In genomic region chr22:47210112-47210657, GRCh38 we compare ENCODE assay signal across 23 cellular contexts.
DNase-seq lines count a peak whose midpoint lies in the region; ATAC-seq, FAIRE-seq and TF ChIP-seq lines count a peak whose summit lies in the region.
"Had no signal": no experiment of that assay in that cellular context is flagged by ENCODE, and none has a peak within 500 bp of the region (broad histone marks: within the 10 kb centered on the region; RNA-seq: fewer than 3 reads in every experiment).

No MANE protein-coding gene starts in this region.

- H2AFZ ChIP-seq in osteoblast (ENCODE audit: low read length) = no peak overlapping the region
- H2AFZ ChIP-seq: GM23338, PC-9 had no signal

- H3K27me3 ChIP-seq in right atrium auricular region (no peaks in the 10 kb centered on the region), osteoblast (ENCODE audit: insufficient read depth, low read length) (no peaks in the 10 kb centered on the region), testis (no peaks in the 10 kb centered on the region), upper lobe of left lung (no peaks in the 10 kb centered on the region)
- H3K27me3 ChIP-seq: BLaER1 had no signal

- H4K20me1 ChIP-seq in osteoblast (ENCODE audit: insufficient read depth, low read length) = no peaks in the 10 kb centered on the region
- H4K20me1 ChIP-seq: BLaER1 had no signal

- no peaks in the 10 kb centered on the region for H3K4me1 ChIP-seq in right atrium auricular region
- no peaks in the 10 kb centered on the region for H3K4me1 ChIP-seq in kidney (ENCODE audit: control insufficient read depth in 1 of 2, insufficient read depth in 1 of 2, low read depth in 1 of 2, low read length in 2 of 2)
- H3K4me1 ChIP-seq in osteoblast (ENCODE audit: insufficient read depth, low read length) = no peaks in the 10 kb centered on the region
- H3K4me1 ChIP-seq in testis = no peaks in the 10 kb centered on the region
- H3K4me1 ChIP-seq in upper lobe of left lung = no peaks in the 10 kb centered on the region
- H3K4me1 ChIP-seq: BLaER1, HAP-1 had no signal

- no peak overlapping the region for H3K27ac ChIP-seq in right atrium auricular region
- no peak overlapping the region for H3K27ac ChIP-seq in kidney (ENCODE audit: low read depth in 2 of 2, low read length in 2 of 2)
- no peak overlapping the region for H3K27ac ChIP-seq in osteoblast (ENCODE audit: low read depth, low read length)
- H3K27ac ChIP-seq in testis = no peak overlapping the region
- H3K27ac ChIP-seq in upper lobe of left lung = no peak overlapping the region
- H3K27ac ChIP-seq: BLaER1, PC-9 had no signal

- no peak overlapping the region for H3K9ac ChIP-seq in kidney (ENCODE audit: low read length in 2 of 2)
- H3K9ac ChIP-seq: BLaER1 had no signal

- ATAC-seq in left cardiac atrium (no peak), HG02571 (IDR thresholded peaks at IDR 0.05; ENCODE audit: unreplicated experiment) (no peak), upper lobe of left lung (ENCODE audit: low FRiP score in 2 of 2) (no peak)
- ATAC-seq: GM23338 had no signal

- H3K36me3 ChIP-seq in right atrium auricular region (no peaks in the 10 kb centered on the region), kidney (ENCODE audit: control insufficient read depth in 1 of 2, insufficient read depth in 2 of 2, low read length in 2 of 2) (no peaks in the 10 kb centered on the region), osteoblast (ENCODE audit: insufficient read depth, low read length) (no peaks in the 10 kb centered on the region), testis (ENCODE audit: low read depth, missing control alignments) (no peaks in the 10 kb centered on the region), upper lobe of left lung (no peaks in the 10 kb centered on the region)
- H3K36me3 ChIP-seq: BLaER1, HAP-1 had no signal

- TF ChIP-seq EP300 in upper lobe of left lung (IDR thresholded peaks at IDR 0.05) = no peak

- H3K4me2 ChIP-seq in osteoblast (ENCODE audit: insufficient read depth, low read length) = no peak overlapping the region
- H3K4me2 ChIP-seq: BLaER1, GM23338, PC-9 had no signal

- H3K79me2 ChIP-seq in osteoblast (ENCODE audit: insufficient read depth, low read length) = no peaks in the 10 kb centered on the region

- H3K4me3 ChIP-seq in right atrium auricular region (no peak overlapping the region), kidney (ENCODE audit: low read length in 2 of 2) (no peak overlapping the region), osteoblast (ENCODE audit: insufficient read depth, low read length) (no peak overlapping the region), testis (no peak overlapping the region), upper lobe of left lung (no peak overlapping the region)
- H3K4me3 ChIP-seq: BLaER1, GM23338, HAP-1, PC-9 had no signal

- DNase-seq in right atrium auricular region (ENCODE audit: low spot score) = peak; percentile 18
- no peak for DNase-seq in left cardiac atrium
- peak; percentile 51 for DNase-seq in kidney
- DNase-seq in osteoblast (ENCODE audit: insufficient read length, low spot score, missing footprints) = peak; percentile 50
- DNase-seq in testis = peak; percentile 8
- DNase-seq in GM12892 (ENCODE audit: insufficient read length) = no peak
- no peak for DNase-seq in upper lobe of left lung
- DNase-seq: COR-L47, DMS79, KG1, NCI-H1092, NCI-H1436 treated with DMSO at 0.1 percent for 48 hours, NCI-H2029, NCI-H2227 treated with DMSO at 0.1 percent for 48 hours, NCI-H510A treated with DMSO at 0.1 percent for 48 hours, NCI-H748 treated with DMSO at 0.1 percent for 48 hours, PC-9, RPMI8226, SHP77 had no signal

- TF ChIP-seq POLR2A in testis (IDR thresholded peaks at IDR 0.05) (no peak), GM12892 (IDR thresholded peaks at IDR 0.05; ENCODE audit: low read depth, low read length) (no peak), upper lobe of left lung (IDR thresholded peaks at IDR 0.05) (no peak)

- FAIRE-seq in kidney (lab: Jason Lieb, UNC) (no peak), GM12892 (lab: Jason Lieb, UNC) (no peak)

- no peaks in the 10 kb centered on the region for H3K9me3 ChIP-seq in right atrium auricular region
- no peaks in the 10 kb centered on the region for H3K9me3 ChIP-seq in kidney (ENCODE audit: control insufficient read depth in 1 of 2, low read length in 2 of 2)
- no peaks in the 10 kb centered on the region for H3K9me3 ChIP-seq in osteoblast (ENCODE audit: low read depth, low read length)
- no peaks in the 10 kb centered on the region for H3K9me3 ChIP-seq in testis
- no peaks in the 10 kb centered on the region for H3K9me3 ChIP-seq in upper lobe of left lung
- H3K9me3 ChIP-seq: BLaER1, HAP-1 had no signal

- intact Hi-C loops in left cardiac atrium (cut with DNase I) = no loop called here
- intact Hi-C loops in kidney (cut with DNase I) = no loop called here
- intact Hi-C loops in testis (cut with DNase I; ENCODE audit: low total_unique reads) = no loop called here

- TF ChIP-seq CTCF in right atrium auricular region (IDR thresholded peaks at IDR 0.05) (no peak), kidney (IDR thresholded peaks at IDR 0.05; ENCODE audit: borderline replicate concordance, extremely low read depth, insufficient read depth) (no peak), osteoblast (IDR thresholded peaks at IDR 0.05; ENCODE audit: extremely low read depth, low read depth, low read length) (no peak), testis (IDR thresholded peaks at IDR 0.05) (no peak), upper lobe of left lung (IDR thresholded peaks at IDR 0.05) (no peak)

- 88 to 91% methylated on average over 18 to 19 of the region's 19 CpGs for WGBS in testis, 2 donors
- 91 to 97% methylated on average over 18 to 19 of the region's 19 CpGs for WGBS in upper lobe of left lung, 2 donors

Comparison
In these comparisons a context has a peak if more than half of its experiments do, and no peak if none do; other contexts are left out.
1. DNase-seq: peak in right atrium auricular region (single experiment), kidney (single experiment), osteoblast (single experiment) and testis (single experiment); none in left cardiac atrium (single experiment), GM12892 (single experiment) and upper lobe of left lung (0 of 2).